In the genomic region with DNA sequence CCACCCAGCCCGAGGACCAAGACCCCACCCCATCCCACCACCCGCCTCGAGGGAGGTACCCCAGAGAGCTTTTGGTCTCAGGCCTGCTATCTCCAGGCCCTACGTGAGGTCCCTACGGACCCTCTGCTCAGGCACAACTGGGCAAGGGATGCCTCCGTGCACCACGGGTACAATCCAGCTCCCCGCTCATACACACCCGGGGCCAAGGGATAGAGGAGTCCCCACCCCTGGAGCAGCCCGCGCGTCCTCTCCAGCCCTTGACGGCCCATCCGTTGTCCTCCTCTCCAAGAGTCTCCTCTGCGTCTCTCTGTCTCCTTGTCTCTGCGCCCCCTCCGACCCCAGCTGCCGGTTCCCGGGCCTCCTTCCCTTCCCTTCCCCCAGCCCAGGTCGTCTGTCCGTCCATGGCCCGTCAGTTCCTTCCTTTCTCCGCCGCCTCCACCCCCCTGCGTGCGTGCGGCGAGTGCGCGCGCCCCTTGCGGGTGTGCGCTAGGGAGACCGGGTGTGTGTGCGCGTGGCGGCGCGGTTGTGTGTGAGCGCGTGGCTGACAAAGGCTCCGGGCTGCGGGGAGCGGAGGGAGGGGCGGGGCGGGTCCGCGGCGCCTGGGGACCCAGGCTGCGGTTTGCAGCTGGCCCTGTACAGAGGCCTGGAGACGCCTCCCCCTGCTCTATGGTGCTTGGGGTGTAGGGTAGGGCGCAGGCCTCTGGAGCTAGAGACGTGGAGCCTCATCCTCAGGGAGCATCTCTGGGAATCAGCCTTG, we compare ENCODE assay signal across 1 cellular context.
TF ChIP-seq lines count a peak whose summit lies in the region.

No MANE protein-coding gene starts in this region.

TF ChIP-seq in HEK293, 187 proteins besides CTCF, POLR2A, EP300 and RAD21 (continued from another document and continues in another):
- TF ChIP-seq ZBTB6 (tag by site-specific recombination; IDR thresholded peaks at IDR 0.05) = 0 out of 2 replicates have a peak, but pooled peaks have one; percentile 26
- TF ChIP-seq ZNF362 (tag by site-specific recombination; IDR thresholded peaks at IDR 0.05) = no peak
- peak; percentile 76 for TF ChIP-seq GLIS2 (tag by site-specific recombination; IDR thresholded peaks at IDR 0.05)
- no peak for TF ChIP-seq ZEB2 (tag by site-specific recombination; IDR thresholded peaks at IDR 0.05)
- peak; percentile 99 for TF ChIP-seq ZBTB20 (tag by site-specific recombination; IDR thresholded peaks at IDR 0.05)
- 0 out of 2 replicates have a peak, but pooled peaks have one; percentile 2 for TF ChIP-seq SP2 (tag by site-specific recombination; IDR thresholded peaks at IDR 0.05)
- no peak for TF ChIP-seq ZNF776 (tag by site-specific recombination; IDR thresholded peaks at IDR 0.05; ENCODE audit: borderline replicate concordance)
- TF ChIP-seq ZFP37 (tag by site-specific recombination; IDR thresholded peaks at IDR 0.05) = no peak
- TF ChIP-seq ZNF335 (tag by site-specific recombination; conservative IDR thresholded peaks at IDR 0.05) = peak; percentile 76
- no peak for TF ChIP-seq ZNF146 (tag by site-specific recombination; IDR thresholded peaks at IDR 0.05)
- TF ChIP-seq KLF9 (tag by site-specific recombination; IDR thresholded peaks at IDR 0.05; ENCODE audit: low read depth) = no peak
- TF ChIP-seq PRDM10 (tag by site-specific recombination; IDR thresholded peaks at IDR 0.05) = peak; percentile 67; the same call in 1 of the 2 replicates
- TF ChIP-seq ZNF398 (tag by site-specific recombination; IDR thresholded peaks at IDR 0.05) = peak; percentile 37
- TF ChIP-seq, protein P1, sequence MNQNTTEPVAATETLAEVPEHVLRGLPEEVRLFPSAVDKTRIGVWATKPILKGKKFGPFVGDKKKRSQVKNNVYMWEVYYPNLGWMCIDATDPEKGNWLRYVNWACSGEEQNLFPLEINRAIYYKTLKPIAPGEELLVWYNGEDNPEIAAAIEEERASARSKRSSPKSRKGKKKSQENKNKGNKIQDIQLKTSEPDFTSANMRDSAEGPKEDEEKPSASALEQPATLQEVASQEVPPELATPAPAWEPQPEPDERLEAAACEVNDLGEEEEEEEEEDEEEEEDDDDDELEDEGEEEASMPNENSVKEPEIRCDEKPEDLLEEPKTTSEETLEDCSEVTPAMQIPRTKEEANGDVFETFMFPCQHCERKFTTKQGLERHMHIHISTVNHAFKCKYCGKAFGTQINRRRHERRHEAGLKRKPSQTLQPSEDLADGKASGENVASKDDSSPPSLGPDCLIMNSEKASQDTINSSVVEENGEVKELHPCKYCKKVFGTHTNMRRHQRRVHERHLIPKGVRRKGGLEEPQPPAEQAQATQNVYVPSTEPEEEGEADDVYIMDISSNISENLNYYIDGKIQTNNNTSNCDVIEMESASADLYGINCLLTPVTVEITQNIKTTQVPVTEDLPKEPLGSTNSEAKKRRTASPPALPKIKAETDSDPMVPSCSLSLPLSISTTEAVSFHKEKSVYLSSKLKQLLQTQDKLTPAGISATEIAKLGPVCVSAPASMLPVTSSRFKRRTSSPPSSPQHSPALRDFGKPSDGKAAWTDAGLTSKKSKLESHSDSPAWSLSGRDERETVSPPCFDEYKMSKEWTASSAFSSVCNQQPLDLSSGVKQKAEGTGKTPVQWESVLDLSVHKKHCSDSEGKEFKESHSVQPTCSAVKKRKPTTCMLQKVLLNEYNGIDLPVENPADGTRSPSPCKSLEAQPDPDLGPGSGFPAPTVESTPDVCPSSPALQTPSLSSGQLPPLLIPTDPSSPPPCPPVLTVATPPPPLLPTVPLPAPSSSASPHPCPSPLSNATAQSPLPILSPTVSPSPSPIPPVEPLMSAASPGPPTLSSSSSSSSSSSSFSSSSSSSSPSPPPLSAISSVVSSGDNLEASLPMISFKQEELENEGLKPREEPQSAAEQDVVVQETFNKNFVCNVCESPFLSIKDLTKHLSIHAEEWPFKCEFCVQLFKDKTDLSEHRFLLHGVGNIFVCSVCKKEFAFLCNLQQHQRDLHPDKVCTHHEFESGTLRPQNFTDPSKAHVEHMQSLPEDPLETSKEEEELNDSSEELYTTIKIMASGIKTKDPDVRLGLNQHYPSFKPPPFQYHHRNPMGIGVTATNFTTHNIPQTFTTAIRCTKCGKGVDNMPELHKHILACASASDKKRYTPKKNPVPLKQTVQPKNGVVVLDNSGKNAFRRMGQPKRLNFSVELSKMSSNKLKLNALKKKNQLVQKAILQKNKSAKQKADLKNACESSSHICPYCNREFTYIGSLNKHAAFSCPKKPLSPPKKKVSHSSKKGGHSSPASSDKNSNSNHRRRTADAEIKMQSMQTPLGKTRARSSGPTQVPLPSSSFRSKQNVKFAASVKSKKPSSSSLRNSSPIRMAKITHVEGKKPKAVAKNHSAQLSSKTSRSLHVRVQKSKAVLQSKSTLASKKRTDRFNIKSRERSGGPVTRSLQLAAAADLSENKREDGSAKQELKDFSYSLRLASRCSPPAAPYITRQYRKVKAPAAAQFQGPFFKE (tag by site-specific recombination; IDR thresholded peaks at IDR 0.05; ENCODE audit: borderline replicate concordance) = no peak
- TF ChIP-seq ZNF585B (tag by site-specific recombination; IDR thresholded peaks at IDR 0.05) = no peak
- TF ChIP-seq ZNF777 (tag by site-specific recombination; IDR thresholded peaks at IDR 0.05; ENCODE audit: borderline replicate concordance) = peak; percentile 89
- no peak for TF ChIP-seq ZXDB (tag by site-specific recombination; IDR thresholded peaks at IDR 0.05)
- no peak for TF ChIP-seq ZNF473 (tag by site-specific recombination; IDR thresholded peaks at IDR 0.05)
- TF ChIP-seq ZNF416 (tag by site-specific recombination; IDR thresholded peaks at IDR 0.05) = no peak
- TF ChIP-seq, protein P2, sequence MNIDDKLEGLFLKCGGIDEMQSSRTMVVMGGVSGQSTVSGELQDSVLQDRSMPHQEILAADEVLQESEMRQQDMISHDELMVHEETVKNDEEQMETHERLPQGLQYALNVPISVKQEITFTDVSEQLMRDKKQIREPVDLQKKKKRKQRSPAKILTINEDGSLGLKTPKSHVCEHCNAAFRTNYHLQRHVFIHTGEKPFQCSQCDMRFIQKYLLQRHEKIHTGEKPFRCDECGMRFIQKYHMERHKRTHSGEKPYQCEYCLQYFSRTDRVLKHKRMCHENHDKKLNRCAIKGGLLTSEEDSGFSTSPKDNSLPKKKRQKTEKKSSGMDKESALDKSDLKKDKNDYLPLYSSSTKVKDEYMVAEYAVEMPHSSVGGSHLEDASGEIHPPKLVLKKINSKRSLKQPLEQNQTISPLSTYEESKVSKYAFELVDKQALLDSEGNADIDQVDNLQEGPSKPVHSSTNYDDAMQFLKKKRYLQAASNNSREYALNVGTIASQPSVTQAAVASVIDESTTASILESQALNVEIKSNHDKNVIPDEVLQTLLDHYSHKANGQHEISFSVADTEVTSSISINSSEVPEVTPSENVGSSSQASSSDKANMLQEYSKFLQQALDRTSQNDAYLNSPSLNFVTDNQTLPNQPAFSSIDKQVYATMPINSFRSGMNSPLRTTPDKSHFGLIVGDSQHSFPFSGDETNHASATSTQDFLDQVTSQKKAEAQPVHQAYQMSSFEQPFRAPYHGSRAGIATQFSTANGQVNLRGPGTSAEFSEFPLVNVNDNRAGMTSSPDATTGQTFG (tag by site-specific recombination; IDR thresholded peaks at IDR 0.05; ENCODE audit: borderline replicate concordance) = no peak
- TF ChIP-seq, protein P3, sequence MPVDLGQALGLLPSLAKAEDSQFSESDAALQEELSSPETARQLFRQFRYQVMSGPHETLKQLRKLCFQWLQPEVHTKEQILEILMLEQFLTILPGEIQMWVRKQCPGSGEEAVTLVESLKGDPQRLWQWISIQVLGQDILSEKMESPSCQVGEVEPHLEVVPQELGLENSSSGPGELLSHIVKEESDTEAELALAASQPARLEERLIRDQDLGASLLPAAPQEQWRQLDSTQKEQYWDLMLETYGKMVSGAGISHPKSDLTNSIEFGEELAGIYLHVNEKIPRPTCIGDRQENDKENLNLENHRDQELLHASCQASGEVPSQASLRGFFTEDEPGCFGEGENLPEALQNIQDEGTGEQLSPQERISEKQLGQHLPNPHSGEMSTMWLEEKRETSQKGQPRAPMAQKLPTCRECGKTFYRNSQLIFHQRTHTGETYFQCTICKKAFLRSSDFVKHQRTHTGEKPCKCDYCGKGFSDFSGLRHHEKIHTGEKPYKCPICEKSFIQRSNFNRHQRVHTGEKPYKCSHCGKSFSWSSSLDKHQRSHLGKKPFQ (tag by site-specific recombination; IDR thresholded peaks at IDR 0.05) = no peak
- TF ChIP-seq, protein P4, sequence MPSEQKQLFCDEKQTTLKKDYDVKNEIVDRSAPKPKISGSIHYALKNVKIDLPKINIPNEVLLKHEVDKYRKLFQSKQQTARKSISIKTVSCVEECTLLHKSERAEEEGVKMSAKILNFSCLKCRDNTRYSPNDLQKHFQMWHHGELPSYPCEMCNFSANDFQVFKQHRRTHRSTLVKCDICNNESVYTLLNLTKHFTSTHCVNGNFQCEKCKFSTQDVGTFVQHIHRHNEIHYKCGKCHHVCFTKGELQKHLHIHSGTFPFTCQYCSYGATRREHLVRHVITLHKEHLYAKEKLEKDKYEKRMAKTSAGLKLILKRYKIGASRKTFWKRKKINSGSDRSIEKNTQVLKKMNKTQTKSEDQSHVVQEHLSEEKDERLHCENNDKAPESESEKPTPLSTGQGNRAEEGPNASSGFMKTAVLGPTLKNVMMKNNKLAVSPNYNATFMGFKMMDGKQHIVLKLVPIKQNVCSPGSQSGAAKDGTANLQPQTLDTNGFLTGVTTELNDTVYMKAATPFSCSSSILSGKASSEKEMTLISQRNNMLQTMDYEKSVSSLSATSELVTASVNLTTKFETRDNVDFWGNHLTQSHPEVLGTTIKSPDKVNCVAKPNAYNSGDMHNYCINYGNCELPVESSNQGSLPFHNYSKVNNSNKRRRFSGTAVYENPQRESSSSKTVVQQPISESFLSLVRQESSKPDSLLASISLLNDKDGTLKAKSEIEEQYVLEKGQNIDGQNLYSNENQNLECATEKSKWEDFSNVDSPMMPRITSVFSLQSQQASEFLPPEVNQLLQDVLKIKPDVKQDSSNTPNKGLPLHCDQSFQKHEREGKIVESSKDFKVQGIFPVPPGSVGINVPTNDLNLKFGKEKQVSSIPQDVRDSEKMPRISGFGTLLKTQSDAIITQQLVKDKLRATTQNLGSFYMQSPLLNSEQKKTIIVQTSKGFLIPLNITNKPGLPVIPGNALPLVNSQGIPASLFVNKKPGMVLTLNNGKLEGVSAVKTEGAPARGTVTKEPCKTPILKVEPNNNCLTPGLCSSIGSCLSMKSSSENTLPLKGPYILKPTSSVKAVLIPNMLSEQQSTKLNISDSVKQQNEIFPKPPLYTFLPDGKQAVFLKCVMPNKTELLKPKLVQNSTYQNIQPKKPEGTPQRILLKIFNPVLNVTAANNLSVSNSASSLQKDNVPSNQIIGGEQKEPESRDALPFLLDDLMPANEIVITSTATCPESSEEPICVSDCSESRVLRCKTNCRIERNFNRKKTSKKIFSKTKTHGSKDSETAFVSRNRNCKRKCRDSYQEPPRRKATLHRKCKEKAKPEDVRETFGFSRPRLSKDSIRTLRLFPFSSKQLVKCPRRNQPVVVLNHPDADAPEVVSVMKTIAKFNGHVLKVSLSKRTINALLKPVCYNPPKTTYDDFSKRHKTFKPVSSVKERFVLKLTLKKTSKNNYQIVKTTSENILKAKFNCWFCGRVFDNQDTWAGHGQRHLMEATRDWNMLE (tag by site-specific recombination; conservative IDR thresholded peaks at IDR 0.05; ENCODE audit: low read depth) = no peak
- TF ChIP-seq ZNF266 (tag by site-specific recombination; IDR thresholded peaks at IDR 0.05; ENCODE audit: low read depth) = no peak
- TF ChIP-seq GLIS1 (tag by site-specific recombination; IDR thresholded peaks at IDR 0.05) = 0 out of 2 replicates have a peak, but pooled peaks have one; percentile 24
